Comparison of ENCODE assay signal across 9 cellular contexts in the genomic region with DNA sequence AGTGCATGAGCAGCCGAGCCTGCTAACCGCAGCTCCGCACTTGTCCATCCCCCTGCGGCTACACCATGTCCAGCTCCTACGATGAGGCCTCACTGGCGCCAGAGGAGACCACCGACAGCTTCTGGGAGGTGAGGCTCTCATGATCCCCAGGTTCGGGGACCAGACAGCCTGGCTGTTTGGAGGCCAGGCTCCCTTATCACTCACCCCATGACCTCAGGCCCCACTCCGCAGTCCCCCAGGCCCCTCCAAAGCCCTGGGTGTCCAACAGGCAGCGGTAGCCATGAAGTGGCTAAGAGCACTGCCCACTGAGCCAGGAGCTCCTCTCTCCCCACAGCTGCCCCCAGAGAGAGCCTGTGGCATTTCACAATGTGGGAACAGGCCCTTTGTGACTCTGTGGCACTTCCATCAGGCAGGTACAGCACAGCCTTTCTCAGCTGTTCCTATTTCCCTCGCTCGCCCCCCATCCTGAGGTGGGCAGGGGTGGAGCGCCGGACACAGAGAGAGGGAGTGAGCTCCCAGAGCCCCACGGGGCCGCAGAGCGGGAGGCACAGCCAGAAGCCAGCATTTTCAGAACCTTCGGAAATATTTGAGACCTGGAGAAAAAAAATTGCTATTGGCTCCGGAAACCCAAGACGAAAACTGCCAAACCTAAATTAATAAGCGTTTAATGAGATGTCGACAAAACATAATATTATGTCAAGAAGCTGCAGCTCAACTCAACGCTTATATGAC. TPM values are rescaled to one million over a fixed set of nuclear protein-coding genes. Genes with fewer than 3 reads are reported as not detected.
DNase-seq lines count a peak whose midpoint lies in the region; ATAC-seq lines count a peak whose summit lies in the region.
"Had no signal": no experiment of that assay in that cellular context is flagged by ENCODE, and none has a peak within 500 bp of the region (broad histone marks: within the 10 kb centered on the region; RNA-seq: fewer than 3 reads in every experiment).

No MANE protein-coding gene starts in this region.

- peak overlapping the region; percentile 58 to 71 (median 70) for H3K9ac ChIP-seq in skeletal muscle tissue (ENCODE audit: low read depth in 1 of 3, low read length in 3 of 3)

- DNase-seq in H7 (peak; percentile 74), amniotic epithelial cell (ENCODE audit: low read depth) (peak; percentile 4), immature natural killer cell (no peak), SKM-1 treated with dmso at 0.1 percent for 144 hours (lab: John Stamatoyannopoulos, UW; ENCODE audit: unreplicated experiment) (no peak), 8988T (no peak), cerebellum (ENCODE audit: low spot score) (no peak)

- peak overlapping the region in 3 of 5 donors; percentile 48 to 61 (median 50) for H3K4me3 Mint-ChIP-seq in immature natural killer cell

- ATAC-seq in HG02610 (IDR thresholded peaks at IDR 0.05; ENCODE audit: unreplicated experiment): no peak

- peak overlapping the region; percentile 8; the same call in 1 of the 2 replicates for H3K4me3 ChIP-seq in H7 (ENCODE audit: insufficient read depth, low read depth, low read length)
- peak overlapping the region; percentile 1 to 69 (median 40) for H3K4me3 ChIP-seq in skeletal muscle tissue (ENCODE audit: low read length in 3 of 3)

- H3K27me3 Mint-ChIP-seq in immature natural killer cell (ENCODE audit: low read depth in 3 of 3): peaks cover 0 to 2% (median 2%) of the 10 kb centered on the region in 3 donors

- H3K27ac Mint-ChIP-seq in immature natural killer cell: peak overlapping the region in 1 of 6 donors; percentile 53

- H3K27ac ChIP-seq in skeletal muscle tissue (ENCODE audit: low read depth, low read length): peak overlapping the region; percentile 19

- peaks cover 17 to 38% of the 10 kb centered on the region in 2 donors for H3K4me1 Mint-ChIP-seq in immature natural killer cell

- H3K9me3 Mint-ChIP-seq in immature natural killer cell: no peaks in the 10 kb centered on the region
- H3K9me3 Mint-ChIP-seq: activated CD4-positive, alpha-beta memory T cell treated with anti-CD3 and anti-CD28 coated beads, Interleukin-2, amount 10 ng/mL, durations not matched to agents 7 days and 5 days had no signal

- H3K4me1 ChIP-seq in skeletal muscle tissue (ENCODE audit: control insufficient read depth in 3 of 3, insufficient read depth in 3 of 3, low read length in 3 of 3): peaks cover 3 to 15% (median 3%) of the 10 kb centered on the region in 3 donors

- H3K36me3 Mint-ChIP-seq in immature natural killer cell: no peaks in the 10 kb centered on the region

- H3K9me3 ChIP-seq in skeletal muscle tissue (ENCODE audit: control insufficient read depth in 3 of 3, low read length in 3 of 3): no peaks in the 10 kb centered on the region

- H3K27me3 ChIP-seq in H7 (ENCODE audit: control insufficient read depth, insufficient read depth, low read length): peaks cover 1% of the 10 kb centered on the region; the same call in 1 of the 2 replicates
- peaks cover 0 to 3% (median 0%) of the 10 kb centered on the region in 3 donors for H3K27me3 ChIP-seq in skeletal muscle tissue (ENCODE audit: control insufficient read depth in 3 of 3, insufficient read depth in 3 of 3, low read length in 3 of 3)

- H3K36me3 ChIP-seq in H7 (replicated peaks; ENCODE audit: control insufficient read depth, insufficient read depth, low read length) (no peaks in the 10 kb centered on the region), skeletal muscle tissue (ENCODE audit: control insufficient read depth in 3 of 3, insufficient read depth in 3 of 3, low read length in 3 of 3) (no peaks in the 10 kb centered on the region)

RNA-seq across cellular contexts. Expression of gene SPDEF, which starts 29.7 kb away (rescaled TPM):
- 0.11 and 0.21 TPM in 2 replicates for total RNA-seq in H7 (2014; rRNA removed; shearing (Covaris generic))
- polyA plus RNA-seq in immature natural killer cell: not detected
- total RNA-seq in skeletal muscle tissue (not detected), cerebellum (0.18 TPM)
- total RNA-seq: activated CD4-positive, alpha-beta memory T cell treated with anti-CD3 and anti-CD28 coated beads, Interleukin-2, amount 10 ng/mL, durations not matched to agents 7 days and 5 days had no signal

Comparison
In these comparisons a context has a peak if more than half of its experiments do, and no peak if none do; other contexts are left out.
1. DNase-seq: peak in H7 (single experiment) and amniotic epithelial cell (single experiment); none in immature natural killer cell (0 of 3), SKM-1 treated with dmso at 0.1 percent for 144 hours (single experiment), 8988T (single experiment) and cerebellum (single experiment).